In the genomic region with DNA sequence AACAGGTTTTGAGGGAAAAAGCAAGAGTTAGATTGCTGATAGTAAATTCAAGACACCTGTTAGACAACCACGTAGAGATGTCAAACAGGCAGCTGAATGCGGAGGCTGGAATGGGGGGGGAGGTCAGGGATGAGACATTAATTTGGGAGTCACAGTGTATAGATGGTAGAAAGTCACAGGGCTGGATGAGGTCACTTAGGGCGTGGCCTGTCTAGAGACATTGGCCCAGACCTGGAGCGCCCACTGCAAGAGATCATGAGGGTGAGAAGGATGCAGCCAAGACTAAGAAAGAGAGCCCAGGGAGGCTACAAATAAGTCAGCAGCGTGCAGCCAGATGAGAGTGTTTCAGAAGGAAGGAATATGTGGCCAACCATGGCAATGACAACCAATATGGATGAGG, we compare ENCODE assay signal across 24 cellular contexts. TPM values are rescaled to one million over a fixed set of nuclear protein-coding genes. Genes with fewer than 3 reads are reported as not detected.
DNase-seq lines count a peak whose midpoint lies in the region; ATAC-seq and FAIRE-seq lines count a peak whose summit lies in the region.
"Had no signal": no experiment of that assay in that cellular context is flagged by ENCODE, and none has a peak within 500 bp of the region (broad histone marks: within the 10 kb centered on the region; RNA-seq: fewer than 3 reads in every experiment).

No MANE protein-coding gene starts in this region.

- no peaks in the 10 kb centered on the region for H3K36me3 Mint-ChIP-seq in activated naive CD8-positive, alpha-beta T cell treated with anti-CD3 and anti-CD28 coated beads, Interleukin-2, amount 10 ng/mL, durations not matched to agents 7 days and 5 days
- H3K36me3 Mint-ChIP-seq in activated naive CD8-positive, alpha-beta T cell treated with anti-CD3 and anti-CD28 coated beads for 36 hours = no peaks in the 10 kb centered on the region
- H3K36me3 Mint-ChIP-seq: activated naive CD4-positive, alpha-beta T cell treated with anti-CD3 and anti-CD28 coated beads, Interleukin-2, amount 50 U/mL, for 72 hours; brain; mesothelial cell of epicardium had no signal

- H3K4me3 Mint-ChIP-seq in activated naive CD8-positive, alpha-beta T cell treated with anti-CD3 and anti-CD28 coated beads, Interleukin-2, amount 10 ng/mL, durations not matched to agents 7 days and 5 days = no peak overlapping the region
- no peak overlapping the region for H3K4me3 Mint-ChIP-seq in activated naive CD8-positive, alpha-beta T cell treated with anti-CD3 and anti-CD28 coated beads for 36 hours
- H3K4me3 Mint-ChIP-seq: mesothelial cell of epicardium had no signal

- peak; percentile 32 for FAIRE-seq in urothelium cell line (lab: Jason Lieb, UNC)
- FAIRE-seq: colon, frontal cortex had no signal

- POLR2A ChIA-PET in activated naive CD8-positive, alpha-beta T cell treated with anti-CD3 and anti-CD28 coated beads, Interleukin-2, amount 10 ng/mL, durations not matched to agents 7 days and 5 days (lab: Charles Lee) = no interaction called here

- no peaks in the 10 kb centered on the region for H3K9me3 Mint-ChIP-seq in activated naive CD8-positive, alpha-beta T cell treated with anti-CD3 and anti-CD28 coated beads, Interleukin-2, amount 10 ng/mL, durations not matched to agents 7 days and 5 days
- H3K9me3 Mint-ChIP-seq in activated naive CD8-positive, alpha-beta T cell treated with anti-CD3 and anti-CD28 coated beads for 36 hours = no peaks in the 10 kb centered on the region
- H3K9me3 Mint-ChIP-seq: activated naive CD4-positive, alpha-beta T cell treated with anti-CD3 and anti-CD28 coated beads, Interleukin-2, amount 50 U/mL, for 72 hours; mesothelial cell of epicardium had no signal

- ATAC-seq in activated naive CD8-positive, alpha-beta T cell treated with anti-CD3 and anti-CD28 coated beads, Interleukin-2, amount 10 ng/mL, durations not matched to agents 7 days and 5 days (ENCODE audit: low read depth) = no peak
- no peak for ATAC-seq in HG02678 (IDR thresholded peaks at IDR 0.05; ENCODE audit: unreplicated experiment)
- ATAC-seq: activated naive CD4-positive, alpha-beta T cell treated with anti-CD3 and anti-CD28 coated beads, Interleukin-2, amount 50 U/mL, for 72 hours; left colon had no signal

- no peaks in the 10 kb centered on the region for H3K27me3 Mint-ChIP-seq in activated naive CD8-positive, alpha-beta T cell treated with anti-CD3 and anti-CD28 coated beads, Interleukin-2, amount 10 ng/mL, durations not matched to agents 7 days and 5 days
- no peaks in the 10 kb centered on the region for H3K27me3 Mint-ChIP-seq in activated naive CD8-positive, alpha-beta T cell treated with anti-CD3 and anti-CD28 coated beads for 36 hours

- H3K27ac Mint-ChIP-seq in activated naive CD8-positive, alpha-beta T cell treated with anti-CD3 and anti-CD28 coated beads, Interleukin-2, amount 10 ng/mL, durations not matched to agents 7 days and 5 days = peak overlapping the region; percentile 5
- no peak overlapping the region for H3K27ac Mint-ChIP-seq in activated naive CD8-positive, alpha-beta T cell treated with anti-CD3 and anti-CD28 coated beads for 36 hours
- H3K27ac Mint-ChIP-seq: activated naive CD4-positive, alpha-beta T cell treated with anti-CD3 and anti-CD28 coated beads, Interleukin-2, amount 50 U/mL, for 72 hours; mesothelial cell of epicardium had no signal

- DNase-seq in activated naive CD8-positive, alpha-beta T cell treated with anti-CD3 and anti-CD28 coated beads, Interleukin-2, amount 10 ng/mL, durations not matched to agents 7 days and 5 days = no peak
- no peak for DNase-seq in activated naive CD8-positive, alpha-beta T cell treated with anti-CD3 and anti-CD28 coated beads for 36 hours
- DNase-seq in RKO (ENCODE audit: low spot score) (peak; percentile 39), islet precursor cell (peak; percentile 57), urothelium cell line (ENCODE audit: low spot score) (peak; percentile 12), NCI-H748 treated with DMSO at 0.1 percent for 48 hours (lab: John Stamatoyannopoulos, UW) (no peak), iPS-NIHi11 (ENCODE audit: low spot score) (no peak)
- DNase-seq: activated CD4-positive, CD25-positive, alpha-beta regulatory T cell treated with anti-CD3 and anti-CD28 coated beads, Interleukin-2, amount 50 U/mL, for 72 hours; activated CD8-positive, alpha-beta memory T cell treated with anti-CD3 and anti-CD28 coated beads for 24 hours; C1 segment of cervical spinal cord; DMS53; left colon; MM.1S; NCI-H1694; NCI-H69; psoas muscle; stimulated activated CD4-positive, alpha-beta T cell treated with anti-CD3 and anti-CD28 coated beads, Interleukin-4, amount 100 ng/mL, for 24 hours; T1000 had no signal

- peaks cover 11% of the 10 kb centered on the region for H3K4me1 Mint-ChIP-seq in activated naive CD8-positive, alpha-beta T cell treated with anti-CD3 and anti-CD28 coated beads, Interleukin-2, amount 10 ng/mL, durations not matched to agents 7 days and 5 days
- peaks cover 5% of the 10 kb centered on the region for H3K4me1 Mint-ChIP-seq in activated naive CD8-positive, alpha-beta T cell treated with anti-CD3 and anti-CD28 coated beads for 36 hours

RNA-seq across cellular contexts. Expression of a gene that starts 56.2 kb away (rescaled TPM):
- total RNA-seq in activated naive CD8-positive, alpha-beta T cell treated with anti-CD3 and anti-CD28 coated beads, Interleukin-2, amount 10 ng/mL, durations not matched to agents 7 days and 5 days = 10 to 100 TPM; 85.6 to 94.7 TPM
- total RNA-seq in activated naive CD8-positive, alpha-beta T cell treated with anti-CD3 and anti-CD28 coated beads for 36 hours = 100 to 1,000 TPM; 393 to 409 TPM

Comparison
In these comparisons a context has a peak if more than half of its experiments do, and no peak if none do; other contexts are left out.
1. RNA of a gene that starts 56.2 kb away (total RNA-seq): 393 to 409 TPM in activated naive CD8-positive, alpha-beta T cell treated with anti-CD3 and anti-CD28 coated beads for 36 hours; 85.6 to 94.7 TPM in activated naive CD8-positive, alpha-beta T cell treated with anti-CD3 and anti-CD28 coated beads, Interleukin-2, amount 10 ng/mL, durations not matched to agents 7 days and 5 days; every median in the first group is over 4 times any median in the second.
2. DNase-seq: peak in RKO (single experiment), islet precursor cell (single experiment) and urothelium cell line (single experiment); none in activated naive CD8-positive, alpha-beta T cell treated with anti-CD3 and anti-CD28 coated beads, Interleukin-2, amount 10 ng/mL, durations not matched to agents 7 days and 5 days (single experiment), activated naive CD8-positive, alpha-beta T cell treated with anti-CD3 and anti-CD28 coated beads for 36 hours (single experiment), NCI-H748 treated with DMSO at 0.1 percent for 48 hours (single experiment) and iPS-NIHi11 (single experiment).